8 cellular contexts compared by ENCODE assay signal in genomic region chrX:57519578-57520118, GRCh38.
"Had no signal": no experiment of that assay in that cellular context is flagged by ENCODE, and none has a peak within 500 bp of the region (broad histone marks: within the 10 kb centered on the region; RNA-seq: fewer than 3 reads in every experiment).

No MANE protein-coding gene starts in this region.

- ATAC-seq: GM12878 had no signal

- DNase-seq: GDM1, GF-D8 had no signal

- FAIRE-seq: G401.6, GM12878, GM12891, GM12892, GM18507, GM19239 had no signal

- H3K4me3 ChIP-seq: GM12878 had no signal
